ENCODE assay signal across 8 cellular contexts in the genomic region with DNA sequence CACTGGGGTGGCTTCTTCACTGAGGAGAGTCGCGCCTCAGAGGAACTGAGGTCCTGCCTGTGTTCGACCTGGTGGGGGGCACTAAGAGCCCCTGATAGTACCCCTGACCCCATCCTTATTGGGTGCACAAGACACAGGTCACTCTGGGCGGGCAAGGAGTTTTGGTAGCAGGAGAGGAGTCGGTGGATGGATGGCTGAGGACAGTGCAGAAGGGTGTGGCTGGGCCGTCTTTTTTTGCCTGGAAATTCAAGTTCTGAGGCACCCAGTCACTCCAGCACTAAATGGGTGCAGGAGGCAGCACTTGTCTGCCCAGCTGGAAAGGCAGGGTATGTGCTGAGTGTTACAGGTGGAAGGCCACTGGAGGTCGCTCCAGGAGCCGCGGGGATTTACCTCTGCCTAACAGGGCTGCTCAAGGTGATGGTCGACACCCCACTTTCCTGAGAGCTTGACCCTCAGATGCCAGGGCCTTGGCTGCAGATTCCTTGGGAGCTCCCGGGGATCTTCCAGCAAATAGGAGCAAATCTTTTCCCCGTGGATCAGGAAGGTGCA. TPM values are rescaled to one million over a fixed set of nuclear protein-coding genes. Genes with fewer than 3 reads are reported as not detected.
DNase-seq lines count a peak whose midpoint lies in the region; ATAC-seq and TF ChIP-seq lines count a peak whose summit lies in the region.

No MANE protein-coding gene starts in this region.

- H4K20me1 ChIP-seq in BLaER1 = peaks cover 18% of the 10 kb centered on the region
- H4K20me1 ChIP-seq in Loucy (ENCODE audit: insufficient read depth, low read length, poor library complexity, severe bottlenecking) = peaks cover 6% of the 10 kb centered on the region

- peak overlapping the region; percentile 88 for H3K27ac Mint-ChIP-seq in natural killer cell treated with Interleukin-12 subunit alpha and Interleukin-12 subunit beta and Interleukin-15 and Interleukin-18, amount 100 ng/mL, for 72 hours

- peak overlapping the region; percentile 97 for H3K4me3 ChIP-seq in BLaER1
- peak overlapping the region; percentile 95 for H3K4me3 ChIP-seq in Loucy (ENCODE audit: low read length, poor library complexity, severe bottlenecking)
- peak overlapping the region; percentile 95 for H3K4me3 ChIP-seq in coronary artery

- no peak overlapping the region for H2AFZ ChIP-seq in Loucy (ENCODE audit: low read length)

- peaks cover 66% of the 10 kb centered on the region for H3K36me3 ChIP-seq in BLaER1
- H3K36me3 ChIP-seq in Loucy (ENCODE audit: insufficient read depth, low read length) = peaks cover 15% of the 10 kb centered on the region; the same call in 1 of the 2 replicates

- peaks cover 6 to 13% of the 10 kb centered on the region in 2 donors for H3K4me1 Mint-ChIP-seq in natural killer cell treated with Interleukin-12 subunit alpha and Interleukin-12 subunit beta and Interleukin-15 and Interleukin-18, amount 100 ng/mL, for 72 hours (ENCODE audit: low read depth in 2 of 2)

- H3K27ac ChIP-seq in BLaER1 (peak overlapping the region; percentile 96), coronary artery (peak overlapping the region in 1 of 2 donors; percentile 94)

- no peaks in the 10 kb centered on the region for H3F3A ChIP-seq in Loucy (ENCODE audit: low read depth)

- no peaks in the 10 kb centered on the region for H3K27me3 ChIP-seq in BLaER1
- H3K27me3 ChIP-seq in Loucy (ENCODE audit: insufficient read depth, low read length, poor library complexity, severe bottlenecking) = no peaks in the 10 kb centered on the region

- H3K79me2 ChIP-seq in Loucy (ENCODE audit: insufficient read depth, low read length) = peaks cover 27% of the 10 kb centered on the region

- H3K9me3 ChIP-seq in BLaER1 = no peaks in the 10 kb centered on the region
- no peaks in the 10 kb centered on the region for H3K9me3 ChIP-seq in Loucy (ENCODE audit: insufficient read depth, low read depth, low read length)

- H3K4me3 Mint-ChIP-seq in natural killer cell treated with Interleukin-12 subunit alpha and Interleukin-12 subunit beta and Interleukin-15 and Interleukin-18, amount 100 ng/mL, for 72 hours = peak overlapping the region; percentile 93

- H3K4me2 ChIP-seq in BLaER1 (peak overlapping the region; percentile 87), Loucy (ENCODE audit: low read depth, low read length, poor library complexity, severe bottlenecking) (peak overlapping the region; percentile 97)

- DNase-seq in coronary artery (ENCODE audit: low spot score) (no peak), RPMI8226 (no peak), NCI-H748 (lab: John Stamatoyannopoulos, UW; ENCODE audit: unreplicated experiment) (no peak), OCI-M2 (lab: John Stamatoyannopoulos, UW; ENCODE audit: unreplicated experiment) (no peak), HK-2 (ENCODE audit: unreplicated experiment) (no peak)
- no peak for DNase-seq in natural killer cell treated with Interleukin-12 subunit alpha and Interleukin-12 subunit beta and Interleukin-15 and Interleukin-18, amount 100 ng/mL, for 72 hours (ENCODE audit: low spot score)

- H3K9ac ChIP-seq in BLaER1 = peak overlapping the region; percentile 98
- H3K9ac ChIP-seq in Loucy (ENCODE audit: low read depth, low read length, poor library complexity, severe bottlenecking) = peak overlapping the region; percentile 96

- peaks cover 5% of the 10 kb centered on the region for H3K36me3 Mint-ChIP-seq in natural killer cell treated with Interleukin-12 subunit alpha and Interleukin-12 subunit beta and Interleukin-15 and Interleukin-18, amount 100 ng/mL, for 72 hours

- no peaks in the 10 kb centered on the region for H3K9me3 Mint-ChIP-seq in natural killer cell treated with Interleukin-12 subunit alpha and Interleukin-12 subunit beta and Interleukin-15 and Interleukin-18, amount 100 ng/mL, for 72 hours

- TF ChIP-seq CTCF in Loucy (conservative IDR thresholded peaks at IDR 0.05; ENCODE audit: low read length) = no peak; the same call in 1 of the 2 replicates
- no peak for TF ChIP-seq CTCF in coronary artery (IDR thresholded peaks at IDR 0.05)

- no peaks in the 10 kb centered on the region for H3K27me3 Mint-ChIP-seq in natural killer cell treated with Interleukin-12 subunit alpha and Interleukin-12 subunit beta and Interleukin-15 and Interleukin-18, amount 100 ng/mL, for 72 hours

- H3K4me1 ChIP-seq in BLaER1 (peaks cover 34% of the 10 kb centered on the region), Loucy (ENCODE audit: insufficient read depth, low read length, poor library complexity, severe bottlenecking) (peaks cover 17% of the 10 kb centered on the region)

- no peak for ATAC-seq in natural killer cell treated with Interleukin-12 subunit alpha and Interleukin-12 subunit beta and Interleukin-15 and Interleukin-18, amount 100 ng/mL, for 72 hours

- H3K9me2 ChIP-seq in Loucy (replicated peaks; ENCODE audit: low read depth, low read length) = no peaks in the 10 kb centered on the region

RNA-seq across cellular contexts. Expression of gene TSSC4, which starts 1.0 kb away (rescaled TPM):
- total RNA-seq in natural killer cell treated with Interleukin-12 subunit alpha and Interleukin-12 subunit beta and Interleukin-15 and Interleukin-18, amount 100 ng/mL, for 72 hours = 10 to 100 TPM; 66.0 to 98.2 TPM

RNA-seq across cellular contexts. Expression of gene CD81, which starts 24.4 kb away (rescaled TPM):
- total RNA-seq in natural killer cell treated with Interleukin-12 subunit alpha and Interleukin-12 subunit beta and Interleukin-15 and Interleukin-18, amount 100 ng/mL, for 72 hours = 100 to 1,000 TPM; 306 to 322 TPM

RNA-seq across cellular contexts. Expression of gene TRPM5, which starts 42.8 kb away (rescaled TPM):
- not detected for total RNA-seq in natural killer cell treated with Interleukin-12 subunit alpha and Interleukin-12 subunit beta and Interleukin-15 and Interleukin-18, amount 100 ng/mL, for 72 hours

RNA-seq across cellular contexts. Expression of gene KCNQ1, which starts 43.3 kb away (rescaled TPM):
- total RNA-seq in natural killer cell treated with Interleukin-12 subunit alpha and Interleukin-12 subunit beta and Interleukin-15 and Interleukin-18, amount 100 ng/mL, for 72 hours = 1 to 10 TPM in 1 of 2 donors, under 1 TPM in 1; 0.19 to 1.4 TPM
